In genomic region chr6:18245642-18246041, GRCh38 we compare ENCODE assay signal across 13 cellular contexts. TPM values are rescaled to one million over a fixed set of nuclear protein-coding genes. Genes with fewer than 3 reads are reported as not detected.
A peak's percentile ranks its signal among the peaks of the same experiment; 100 is the strongest.
DNase-seq lines count a peak whose midpoint lies in the region; ATAC-seq and TF ChIP-seq lines count a peak whose summit lies in the region.
"Had no signal": no experiment of that assay in that cellular context is flagged by ENCODE, and none has a peak within 500 bp of the region (broad histone marks: within the 10 kb centered on the region; RNA-seq: fewer than 3 reads in every experiment).

No MANE protein-coding gene starts in this region.

- DNase-seq in stimulated activated CD4-positive, alpha-beta T cell treated with anti-CD3 and anti-CD28 coated beads, Interleukin-1b, Interleukin-23, amount 100 ng/mL, for 48 hours = peak; percentile 53
- DNase-seq in stimulated activated CD4-positive, alpha-beta T cell treated with anti-CD3 and anti-CD28 coated beads, Interleukin-4, amount 100 ng/mL, for 1 hour = no peak
- no peak for DNase-seq in MCF 10A (ENCODE audit: unreplicated experiment)
- DNase-seq in transverse colon = no peak
- no peak for DNase-seq in HEK293T (ENCODE audit: extremely low spot score)
- DNase-seq in thyroid gland = no peak
- DNase-seq in CD1c-positive myeloid dendritic cell (ENCODE audit: extremely low spot score) = no peak
- DNase-seq: cortex of kidney, foreskin melanocyte, left lung, NCI-H2029 had no signal

- peaks cover 5% of the 10 kb centered on the region for H3K9me3 Mint-ChIP-seq in MCF 10A (ENCODE audit: unreplicated experiment)
- H3K9me3 Mint-ChIP-seq: activated naive CD4-positive, alpha-beta T cell treated with anti-CD3 and anti-CD28 coated beads, Interleukin-2, amount 50 U/mL, for 24 hours had no signal

- H3K27ac Mint-ChIP-seq in MCF 10A (ENCODE audit: low read depth, unreplicated experiment) = peak overlapping the region; percentile 82
- H3K27ac Mint-ChIP-seq: activated naive CD4-positive, alpha-beta T cell treated with anti-CD3 and anti-CD28 coated beads, Interleukin-2, amount 50 U/mL, for 24 hours had no signal

- no peaks in the 10 kb centered on the region for H3K27me3 Mint-ChIP-seq in MCF 10A (ENCODE audit: insufficient read depth, unreplicated experiment)
- H3K27me3 Mint-ChIP-seq: activated naive CD4-positive, alpha-beta T cell treated with anti-CD3 and anti-CD28 coated beads, Interleukin-2, amount 50 U/mL, for 24 hours had no signal

- H3K4me1 ChIP-seq in transverse colon = peaks cover 0 to 36% (median 9%) of the 10 kb centered on the region in 4 donors
- H3K4me1 ChIP-seq in thyroid gland = no peaks in the 10 kb centered on the region
- H3K4me1 ChIP-seq: left lung had no signal

- POLR2A ChIA-PET in MCF 10A (lab: Yijun Ruan, JAX) (interaction anchor here (1.2 to 3.5 kb wide), 5 partner anchors 9 to 142 kb away, joined by 4 to 65 read pairs (median 13); partner anchors contain the start of genes DEK, KDM1B, RNF144B and TPMT), HEK293T (lab: Yijun Ruan, JAX) (no interaction called here)

- no peak for TF ChIP-seq POLR2A in transverse colon (IDR thresholded peaks at IDR 0.05)
- no peak for TF ChIP-seq POLR2A in thyroid gland (IDR thresholded peaks at IDR 0.05)

- intact Hi-C loops in MCF 10A (cut with micrococcal nuclease) (no loop called here), transverse colon (cut with DNase I; ENCODE audit: low total_unique reads) (no loop called here), thyroid gland (cut with DNase I) (no loop called here)

- no TSS peak for BruUV-seq in MCF 10A (replicated peaks; lab: Mats Ljungman, UMichigan)

- no peaks in the 10 kb centered on the region for H3K27me3 ChIP-seq in transverse colon
- H3K27me3 ChIP-seq in thyroid gland = no peaks in the 10 kb centered on the region
- H3K27me3 ChIP-seq: left lung had no signal

- H3K4me3 ChIP-seq in transverse colon (no peak overlapping the region), thyroid gland (replicated peaks in 1 of 3) (no peak overlapping the region)
- H3K4me3 ChIP-seq: left lung had no signal

- in situ Hi-C loops in transverse colon (cut with MboI; ENCODE audit: low pct_ligation_motif_present in 1 of 4, low pct_unique_long_range_greater_than_20kb in 1 of 4, low sequenced_read_pairs in 3 of 4) = no loop called here

- peaks cover 0 to 8% (median 2%) of the 10 kb centered on the region in 4 donors for H3K36me3 ChIP-seq in transverse colon
- H3K36me3 ChIP-seq in thyroid gland = peaks cover 0 to 16% of the 10 kb centered on the region in 2 donors

- ATAC-seq in HG03432 (IDR thresholded peaks at IDR 0.05; ENCODE audit: unreplicated experiment) = peak; percentile 43
- ATAC-seq: left lung had no signal

- peak overlapping the region in 3 of 4 donors; percentile 7 to 46 (median 17) for H3K27ac ChIP-seq in transverse colon
- no peak overlapping the region for H3K27ac ChIP-seq in thyroid gland
- H3K27ac ChIP-seq: left lung had no signal

- H3K9me3 ChIP-seq in transverse colon (no peaks in the 10 kb centered on the region), thyroid gland (no peaks in the 10 kb centered on the region)
- H3K9me3 ChIP-seq: left lung had no signal

- peaks cover 79% of the 10 kb centered on the region for H3K36me3 Mint-ChIP-seq in MCF 10A (ENCODE audit: insufficient read depth, unreplicated experiment)

- peaks cover 23% of the 10 kb centered on the region for H3K4me1 Mint-ChIP-seq in MCF 10A (ENCODE audit: insufficient read depth, unreplicated experiment)

- WGBS in transverse colon (ENCODE audit: low coverage in 1 of 2), 2 donors = 28 to 58% methylated on average over 2 to 7 of the region's 7 CpGs
- 91 to 92% methylated on average over 7 of the region's 7 CpGs for WGBS in thyroid gland, 2 donors

- no peak for TF ChIP-seq CTCF in MCF 10A (IDR thresholded peaks at IDR 0.05; ENCODE audit: unreplicated experiment)
- no peak for TF ChIP-seq CTCF in transverse colon (IDR thresholded peaks at IDR 0.05)
- no peak for TF ChIP-seq CTCF in thyroid gland (IDR thresholded peaks at IDR 0.05)

- CTCF ChIA-PET in MCF 10A (lab: Yijun Ruan, JAX) (interaction anchor here (1.0 kb wide), 1 partner anchor 258 kb away, joined by 3 read pairs; no protein-coding TSS in a partner anchor), HEK293T (lab: Yijun Ruan, JAX) (no interaction called here)

- no peak overlapping the region for H3K4me3 Mint-ChIP-seq in MCF 10A (ENCODE audit: unreplicated experiment)
- H3K4me3 Mint-ChIP-seq: activated naive CD4-positive, alpha-beta T cell treated with anti-CD3 and anti-CD28 coated beads, Interleukin-2, amount 50 U/mL, for 24 hours had no signal

- TF ChIP-seq EP300 in transverse colon (IDR thresholded peaks at IDR 0.05; ENCODE audit: low read depth) = no peak

TF ChIP-seq in HEK293T, 16 proteins besides CTCF, POLR2A, EP300 and RAD21:
- TF ChIP-seq CTBP1 (IDR thresholded peaks at IDR 0.05; ENCODE audit: borderline replicate concordance) = no peak
- TF ChIP-seq FOXM1 (IDR thresholded peaks at IDR 0.05; ENCODE audit: borderline replicate concordance) = no peak
- TF ChIP-seq HDGF (IDR thresholded peaks at IDR 0.05; ENCODE audit: borderline replicate concordance) = no peak

RNA-seq across cellular contexts. Expression of gene DEK, which starts 18.7 kb away (rescaled TPM):
- 118 and 148 TPM in 2 replicates for total RNA-seq in MCF 10A (2022)
- total RNA-seq in transverse colon = 100 to 1,000 TPM in 3 of 4 donors, 10 to 100 TPM in 1; 96.9 to 175 (median 111) TPM
- total RNA-seq in thyroid gland = 100 to 1,000 TPM; 165 to 211 (median 207) TPM

Comparison
In these comparisons a context has a peak if more than half of its experiments do, and no peak if none do; other contexts are left out.
1. H3K27ac ChIP-seq: peak in transverse colon (3 of 4); none in thyroid gland (0 of 3).